ENCODE assay signal across 10 cellular contexts in genomic region chr12:15863984-15864383, GRCh38. TPM values are rescaled to one million over a fixed set of nuclear protein-coding genes. Genes with fewer than 3 reads are reported as not detected.
DNase-seq lines count a peak whose midpoint lies in the region; ATAC-seq and TF ChIP-seq lines count a peak whose summit lies in the region.
"Had no signal": no experiment of that assay in that cellular context is flagged by ENCODE, and none has a peak within 500 bp of the region (broad histone marks: within the 10 kb centered on the region; RNA-seq: fewer than 3 reads in every experiment).

No MANE protein-coding gene starts in this region.

- ATAC-seq in GM18499 (IDR thresholded peaks at IDR 0.05; ENCODE audit: insufficient read depth, unreplicated experiment), result peak; percentile 79
- peak; percentile 95 for ATAC-seq in GM21447 (IDR thresholded peaks at IDR 0.05; ENCODE audit: unreplicated experiment)
- ATAC-seq in HG03442 (IDR thresholded peaks at IDR 0.05; ENCODE audit: unreplicated experiment), result peak; percentile 95
- ATAC-seq: gastroesophageal sphincter had no signal

- peaks cover 1% of the 10 kb centered on the region for H3K9me3 Mint-ChIP-seq in activated naive CD8-positive, alpha-beta T cell treated with anti-CD3 and anti-CD28 coated beads for 36 hours

- H3K27ac ChIP-seq in prostate gland, result no peak overlapping the region
- H3K27ac ChIP-seq: gastroesophageal sphincter had no signal

- H3K36me3 ChIP-seq in prostate gland, result no peaks in the 10 kb centered on the region
- H3K36me3 ChIP-seq: gastroesophageal sphincter had no signal

- H3K9me3 ChIP-seq in prostate gland, result no peaks in the 10 kb centered on the region
- H3K9me3 ChIP-seq: gastroesophageal sphincter had no signal

- intact Hi-C loops in lower leg skin (cut with DNase I; ENCODE audit: low total_unique reads) (no loop called here), prostate gland (cut with DNase I) (no loop called here)

- TF ChIP-seq CTCF in lower leg skin (IDR thresholded peaks at IDR 0.05) (no peak), prostate gland (IDR thresholded peaks at IDR 0.05) (no peak)

- H3K4me3 Mint-ChIP-seq in activated naive CD8-positive, alpha-beta T cell treated with anti-CD3 and anti-CD28 coated beads for 36 hours, result peak overlapping the region; percentile 7

- H3K27ac Mint-ChIP-seq in activated naive CD8-positive, alpha-beta T cell treated with anti-CD3 and anti-CD28 coated beads for 36 hours, result no peak overlapping the region

- H3K4me1 Mint-ChIP-seq in activated naive CD8-positive, alpha-beta T cell treated with anti-CD3 and anti-CD28 coated beads for 36 hours, result peaks cover 3% of the 10 kb centered on the region

- H3K4me1 ChIP-seq in prostate gland (replicated peaks), result no peaks in the 10 kb centered on the region
- H3K4me1 ChIP-seq: gastroesophageal sphincter had no signal

- peaks cover 17% of the 10 kb centered on the region for H3K27me3 Mint-ChIP-seq in activated naive CD8-positive, alpha-beta T cell treated with anti-CD3 and anti-CD28 coated beads for 36 hours

- TF ChIP-seq POLR2A in lower leg skin (IDR thresholded peaks at IDR 0.05) (no peak), prostate gland (IDR thresholded peaks at IDR 0.05) (no peak)

- no peaks in the 10 kb centered on the region for H3K27me3 ChIP-seq in prostate gland (replicated peaks; ENCODE audit: insufficient read depth)

- H3K36me3 Mint-ChIP-seq in activated naive CD8-positive, alpha-beta T cell treated with anti-CD3 and anti-CD28 coated beads for 36 hours, result no peaks in the 10 kb centered on the region

- WGBS in lower leg skin, 2 donors, result 75 to 83% methylated on average over 6 of the region's 6 CpGs
- 81% methylated on average over 6 of the region's 6 CpGs for WGBS in prostate gland

- H3K4me3 ChIP-seq in lower leg skin (ENCODE audit: low read depth, poor library complexity, severe bottlenecking), result no peak overlapping the region
- H3K4me3 ChIP-seq in prostate gland, result no peak overlapping the region
- H3K4me3 ChIP-seq: gastroesophageal sphincter had no signal

- DNase-seq in activated naive CD8-positive, alpha-beta T cell treated with anti-CD3 and anti-CD28 coated beads for 36 hours, result no peak
- no peak for DNase-seq in NCI-H446 (lab: John Stamatoyannopoulos, UW)
- no peak for DNase-seq in lower leg skin (ENCODE audit: low spot score in 2 of 2)
- DNase-seq in NCI-H2081 treated with DMSO at 0.1 percent for 48 hours (lab: John Stamatoyannopoulos, UW), result no peak
- no peak for DNase-seq in prostate gland (ENCODE audit: low spot score)
- DNase-seq: activated gamma-delta T cell had no signal

RNA-seq across cellular contexts. Expression of gene STRAP, which starts 18.2 kb away (rescaled TPM):
- 100 to 1,000 TPM; 184 to 192 TPM for total RNA-seq in activated naive CD8-positive, alpha-beta T cell treated with anti-CD3 and anti-CD28 coated beads for 36 hours
- total RNA-seq in lower leg skin (10 to 100 TPM; 37.5 to 52.4 (median 46.1) TPM), prostate gland (10 to 100 TPM; 58.4 to 74.2 TPM)

RNA-seq across cellular contexts. Expression of gene DERA, which starts 47.1 kb away (rescaled TPM):
- total RNA-seq in activated naive CD8-positive, alpha-beta T cell treated with anti-CD3 and anti-CD28 coated beads for 36 hours, result 10 to 100 TPM; 28.3 to 34.0 TPM
- total RNA-seq in lower leg skin (10 to 100 TPM; 30.2 to 43.4 (median 36.7) TPM), prostate gland (10 to 100 TPM; 33.0 to 33.7 TPM)
